24 cellular contexts compared by ENCODE assay signal in genomic region chr22:30801695-30802094, GRCh38.
"Had no signal": no experiment of that assay in that cellular context is flagged by ENCODE, and none has a peak within 500 bp of the region (broad histone marks: within the 10 kb centered on the region; RNA-seq: fewer than 3 reads in every experiment).

No MANE protein-coding gene starts in this region.

- H3K4me3 Mint-ChIP-seq: activated CD4-positive, alpha-beta T cell treated with anti-CD3 and anti-CD28 coated beads, Interleukin-2, amount 10 ng/mL, durations not matched to agents 24 days and 14 days; activated CD8-positive, alpha-beta memory T cell treated with anti-CD3 and anti-CD28 coated beads, Interleukin-2, amount 10 ng/mL, durations not matched to agents 7 days and 5 days; activated CD8-positive, alpha-beta T cell treated with anti-CD3 and anti-CD28 coated beads for 36 hours had no signal

- H3K9me3 Mint-ChIP-seq: activated CD4-positive, alpha-beta T cell treated with anti-CD3 and anti-CD28 coated beads, Interleukin-2, amount 10 ng/mL, durations not matched to agents 24 days and 14 days; activated CD8-positive, alpha-beta T cell treated with anti-CD3 and anti-CD28 coated beads for 36 hours; neural crest cell had no signal

- H3K9me3 ChIP-seq: esophagus squamous epithelium, gastroesophageal sphincter, heart left ventricle, lower lobe of right lung, mucosa of descending colon, testis, vagina had no signal

- H3K27ac ChIP-seq: brain microvascular endothelial cell, esophagus squamous epithelium, gastroesophageal sphincter, heart left ventricle, lower lobe of right lung, testis, vagina had no signal

- H3K27me3 ChIP-seq: dorsolateral prefrontal cortex, testis, vagina had no signal

- DNase-seq: activated CD4-positive, alpha-beta T cell treated with anti-CD3 and anti-CD28 coated beads, Interleukin-2, amount 10 ng/mL, durations not matched to agents 24 days and 14 days; activated CD8-positive, alpha-beta memory T cell treated with anti-CD3 and anti-CD28 coated beads, Interleukin-2, amount 10 ng/mL, durations not matched to agents 7 days and 5 days; activated CD8-positive, alpha-beta T cell treated with anti-CD3 and anti-CD28 coated beads for 36 hours; activated gamma-delta T cell; activated naive CD4-positive, alpha-beta T cell treated with anti-CD3 and anti-CD28 coated beads, Interleukin-2, amount 50 U/mL, for 16 hours; activated T-cell treated with anti-CD3 and anti-CD28 coated beads for 4 hours; aorta; brain microvascular endothelial cell; central memory CD4-positive, alpha-beta T cell; esophagus squamous epithelium; heart left ventricle; lower lobe of right lung; mucosa of descending colon; retina; stimulated activated CD4-positive, alpha-beta T cell treated with anti-CD3 and anti-CD28 coated beads, Interleukin-4, amount 100 ng/mL, for 1 hour; stimulated activated naive CD4-positive, alpha-beta T cell; T-helper 17 cell; testis; trophoblast cell had no signal

- H3K27ac Mint-ChIP-seq: activated CD4-positive, alpha-beta T cell treated with anti-CD3 and anti-CD28 coated beads, Interleukin-2, amount 10 ng/mL, durations not matched to agents 24 days and 14 days; activated CD8-positive, alpha-beta memory T cell treated with anti-CD3 and anti-CD28 coated beads, Interleukin-2, amount 10 ng/mL, durations not matched to agents 7 days and 5 days; activated CD8-positive, alpha-beta T cell treated with anti-CD3 and anti-CD28 coated beads for 36 hours; progenitor cell of endocrine pancreas; T-helper 17 cell had no signal

- H3K36me3 ChIP-seq: brain microvascular endothelial cell, esophagus squamous epithelium, gastroesophageal sphincter, heart left ventricle, lower lobe of right lung, vagina had no signal

- H3K4me3 ChIP-seq: gastroesophageal sphincter, lower lobe of right lung, mucosa of descending colon had no signal

- H3K4me1 Mint-ChIP-seq: T-helper 17 cell had no signal

- ATAC-seq: activated CD8-positive, alpha-beta memory T cell treated with anti-CD3 and anti-CD28 coated beads, Interleukin-2, amount 10 ng/mL, durations not matched to agents 7 days and 5 days; activated CD8-positive, alpha-beta T cell treated with anti-CD3 and anti-CD28 coated beads for 36 hours; gastroesophageal sphincter; T-helper 17 cell had no signal
